Comparison of ENCODE assay signal across 2 cellular contexts in the genomic region with DNA sequence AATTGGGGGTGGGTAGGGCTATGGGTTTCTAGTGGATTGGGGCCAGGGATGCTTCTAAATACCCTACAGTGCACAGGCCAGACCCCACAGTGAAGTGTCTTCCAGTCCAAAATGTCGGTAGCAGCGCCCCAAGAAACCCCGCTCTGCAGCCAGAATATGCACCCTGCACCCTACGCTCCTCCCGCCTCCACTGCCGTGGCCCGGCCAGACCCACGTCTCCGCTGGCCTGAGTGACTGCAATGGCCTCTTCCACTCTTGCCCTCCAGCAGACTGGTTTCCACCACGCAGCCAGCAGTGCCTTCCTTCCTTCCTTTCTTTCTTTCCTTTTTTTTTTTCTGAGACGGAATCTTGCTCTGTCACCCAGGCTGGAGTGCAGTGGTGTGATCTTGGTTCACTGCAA.
A peak's percentile ranks its signal among the peaks of the same experiment; 100 is the strongest.
TF ChIP-seq lines count a peak whose summit lies in the region.

No MANE protein-coding gene starts in this region.

TF ChIP-seq in HepG2, 621 proteins besides CTCF, POLR2A, EP300 and RAD21:
- TF ChIP-seq, protein P1, sequence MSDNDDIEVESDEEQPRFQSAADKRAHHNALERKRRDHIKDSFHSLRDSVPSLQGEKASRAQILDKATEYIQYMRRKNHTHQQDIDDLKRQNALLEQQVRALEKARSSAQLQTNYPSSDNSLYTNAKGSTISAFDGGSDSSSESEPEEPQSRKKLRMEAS (IDR thresholded peaks at IDR 0.05), result no peak
- TF ChIP-seq, protein P2, sequence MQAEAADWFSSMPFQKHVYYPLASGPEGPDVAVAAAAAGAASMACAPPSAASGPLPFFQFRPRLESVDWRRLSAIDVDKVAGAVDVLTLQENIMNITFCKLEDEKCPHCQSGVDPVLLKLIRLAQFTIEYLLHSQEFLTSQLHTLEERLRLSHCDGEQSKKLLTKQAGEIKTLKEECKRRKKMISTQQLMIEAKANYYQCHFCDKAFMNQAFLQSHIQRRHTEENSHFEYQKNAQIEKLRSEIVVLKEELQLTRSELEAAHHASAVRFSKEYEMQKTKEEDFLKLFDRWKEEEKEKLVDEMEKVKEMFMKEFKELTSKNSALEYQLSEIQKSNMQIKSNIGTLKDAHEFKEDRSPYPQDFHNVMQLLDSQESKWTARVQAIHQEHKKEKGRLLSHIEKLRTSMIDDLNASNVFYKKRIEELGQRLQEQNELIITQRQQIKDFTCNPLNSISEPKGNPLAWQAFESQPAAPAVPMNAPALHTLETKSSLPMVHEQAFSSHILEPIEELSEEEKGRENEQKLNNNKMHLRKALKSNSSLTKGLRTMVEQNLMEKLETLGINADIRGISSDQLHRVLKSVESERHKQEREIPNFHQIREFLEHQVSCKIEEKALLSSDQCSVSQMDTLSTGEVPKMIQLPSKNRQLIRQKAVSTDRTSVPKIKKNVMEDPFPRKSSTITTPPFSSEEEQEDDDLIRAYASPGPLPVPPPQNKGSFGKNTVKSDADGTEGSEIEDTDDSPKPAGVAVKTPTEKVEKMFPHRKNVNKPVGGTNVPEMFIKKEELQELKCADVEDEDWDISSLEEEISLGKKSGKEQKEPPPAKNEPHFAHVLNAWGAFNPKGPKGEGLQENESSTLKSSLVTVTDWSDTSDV (CRISPR knock-in tag; IDR thresholded peaks at IDR 0.05), result no peak
- TF ChIP-seq, protein P3, sequence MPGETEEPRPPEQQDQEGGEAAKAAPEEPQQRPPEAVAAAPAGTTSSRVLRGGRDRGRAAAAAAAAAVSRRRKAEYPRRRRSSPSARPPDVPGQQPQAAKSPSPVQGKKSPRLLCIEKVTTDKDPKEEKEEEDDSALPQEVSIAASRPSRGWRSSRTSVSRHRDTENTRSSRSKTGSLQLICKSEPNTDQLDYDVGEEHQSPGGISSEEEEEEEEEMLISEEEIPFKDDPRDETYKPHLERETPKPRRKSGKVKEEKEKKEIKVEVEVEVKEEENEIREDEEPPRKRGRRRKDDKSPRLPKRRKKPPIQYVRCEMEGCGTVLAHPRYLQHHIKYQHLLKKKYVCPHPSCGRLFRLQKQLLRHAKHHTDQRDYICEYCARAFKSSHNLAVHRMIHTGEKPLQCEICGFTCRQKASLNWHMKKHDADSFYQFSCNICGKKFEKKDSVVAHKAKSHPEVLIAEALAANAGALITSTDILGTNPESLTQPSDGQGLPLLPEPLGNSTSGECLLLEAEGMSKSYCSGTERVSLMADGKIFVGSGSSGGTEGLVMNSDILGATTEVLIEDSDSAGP (CRISPR knock-in tag; IDR thresholded peaks at IDR 0.05; ENCODE audit: borderline replicate concordance), result 0 out of 2 replicates have a peak, but pooled peaks have one; percentile 6
- TF ChIP-seq, protein P4, sequence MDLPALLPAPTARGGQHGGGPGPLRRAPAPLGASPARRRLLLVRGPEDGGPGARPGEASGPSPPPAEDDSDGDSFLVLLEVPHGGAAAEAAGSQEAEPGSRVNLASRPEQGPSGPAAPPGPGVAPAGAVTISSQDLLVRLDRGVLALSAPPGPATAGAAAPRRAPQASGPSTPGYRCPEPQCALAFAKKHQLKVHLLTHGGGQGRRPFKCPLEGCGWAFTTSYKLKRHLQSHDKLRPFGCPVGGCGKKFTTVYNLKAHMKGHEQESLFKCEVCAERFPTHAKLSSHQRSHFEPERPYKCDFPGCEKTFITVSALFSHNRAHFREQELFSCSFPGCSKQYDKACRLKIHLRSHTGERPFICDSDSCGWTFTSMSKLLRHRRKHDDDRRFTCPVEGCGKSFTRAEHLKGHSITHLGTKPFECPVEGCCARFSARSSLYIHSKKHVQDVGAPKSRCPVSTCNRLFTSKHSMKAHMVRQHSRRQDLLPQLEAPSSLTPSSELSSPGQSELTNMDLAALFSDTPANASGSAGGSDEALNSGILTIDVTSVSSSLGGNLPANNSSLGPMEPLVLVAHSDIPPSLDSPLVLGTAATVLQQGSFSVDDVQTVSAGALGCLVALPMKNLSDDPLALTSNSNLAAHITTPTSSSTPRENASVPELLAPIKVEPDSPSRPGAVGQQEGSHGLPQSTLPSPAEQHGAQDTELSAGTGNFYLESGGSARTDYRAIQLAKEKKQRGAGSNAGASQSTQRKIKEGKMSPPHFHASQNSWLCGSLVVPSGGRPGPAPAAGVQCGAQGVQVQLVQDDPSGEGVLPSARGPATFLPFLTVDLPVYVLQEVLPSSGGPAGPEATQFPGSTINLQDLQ (CRISPR knock-in tag; IDR thresholded peaks at IDR 0.05), result no peak

TF ChIP-seq in IMR-90, 13 proteins besides CTCF, POLR2A, EP300 and RAD21:
- TF ChIP-seq BHLHE40 (IDR thresholded peaks at IDR 0.05; ENCODE audit: low read depth, low read length) (no peak), RFX5 (IDR thresholded peaks at IDR 0.05; ENCODE audit: low read depth, low read length) (no peak), CEBPB (IDR thresholded peaks at IDR 0.05; ENCODE audit: low read depth, low read length) (no peak), NFE2L2 (IDR thresholded peaks at IDR 0.05; ENCODE audit: low read depth, low read length) (no peak), MXI1 (IDR thresholded peaks at IDR 0.05; ENCODE audit: borderline replicate concordance, low read depth, low read length) (no peak), MAFK (IDR thresholded peaks at IDR 0.05; ENCODE audit: low read depth, low read length) (no peak), CHD1 (IDR thresholded peaks at IDR 0.05; ENCODE audit: low read depth, low read length) (no peak), MAZ (IDR thresholded peaks at IDR 0.05; ENCODE audit: borderline replicate concordance, low read depth, low read length) (no peak), RCOR1 (IDR thresholded peaks at IDR 0.05; ENCODE audit: insufficient replicate concordance, low read length) (no peak), SMC3 (IDR thresholded peaks at IDR 0.05; ENCODE audit: low read depth, low read length) (no peak)
- TF ChIP-seq, protein P5, sequence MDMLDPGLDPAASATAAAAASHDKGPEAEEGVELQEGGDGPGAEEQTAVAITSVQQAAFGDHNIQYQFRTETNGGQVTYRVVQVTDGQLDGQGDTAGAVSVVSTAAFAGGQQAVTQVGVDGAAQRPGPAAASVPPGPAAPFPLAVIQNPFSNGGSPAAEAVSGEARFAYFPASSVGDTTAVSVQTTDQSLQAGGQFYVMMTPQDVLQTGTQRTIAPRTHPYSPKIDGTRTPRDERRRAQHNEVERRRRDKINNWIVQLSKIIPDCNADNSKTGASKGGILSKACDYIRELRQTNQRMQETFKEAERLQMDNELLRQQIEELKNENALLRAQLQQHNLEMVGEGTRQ (IDR thresholded peaks at IDR 0.05; ENCODE audit: low read depth, low read length), result no peak
- TF ChIP-seq, protein P6, sequence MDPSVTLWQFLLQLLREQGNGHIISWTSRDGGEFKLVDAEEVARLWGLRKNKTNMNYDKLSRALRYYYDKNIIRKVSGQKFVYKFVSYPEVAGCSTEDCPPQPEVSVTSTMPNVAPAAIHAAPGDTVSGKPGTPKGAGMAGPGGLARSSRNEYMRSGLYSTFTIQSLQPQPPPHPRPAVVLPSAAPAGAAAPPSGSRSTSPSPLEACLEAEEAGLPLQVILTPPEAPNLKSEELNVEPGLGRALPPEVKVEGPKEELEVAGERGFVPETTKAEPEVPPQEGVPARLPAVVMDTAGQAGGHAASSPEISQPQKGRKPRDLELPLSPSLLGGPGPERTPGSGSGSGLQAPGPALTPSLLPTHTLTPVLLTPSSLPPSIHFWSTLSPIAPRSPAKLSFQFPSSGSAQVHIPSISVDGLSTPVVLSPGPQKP (IDR thresholded peaks at IDR 0.05; ENCODE audit: borderline replicate concordance, low read depth, low read length), result no peak
